ENCODE assay signal across 1 cellular context in genomic region chr4:3372264-3372932, GRCh38.
TF ChIP-seq lines count a peak whose summit lies in the region.

No MANE protein-coding gene starts in this region.

TF ChIP-seq in H1, 55 proteins besides CTCF, POLR2A, EP300 and RAD21 (continued from another document):
- TF ChIP-seq ATF2 (IDR thresholded peaks at IDR 0.05; ENCODE audit: low read length): no peak
- no peak for TF ChIP-seq CBX5 (IDR thresholded peaks at IDR 0.05; ENCODE audit: low read depth, low read length)
- no peak for TF ChIP-seq JUND (IDR thresholded peaks at IDR 0.05; ENCODE audit: low read length)
